ENCODE assay signal across 10 cellular contexts in genomic region chr9:118529210-118529609, GRCh38.
DNase-seq lines count a peak whose midpoint lies in the region; ATAC-seq and TF ChIP-seq lines count a peak whose summit lies in the region.
"Had no signal": no experiment of that assay in that cellular context is flagged by ENCODE, and none has a peak within 500 bp of the region (broad histone marks: within the 10 kb centered on the region; RNA-seq: fewer than 3 reads in every experiment).

No MANE protein-coding gene starts in this region.

- H3K27me3 Mint-ChIP-seq in activated T-cell treated with anti-CD3 and anti-CD28 coated beads, Interleukin-2, amount 50 U/mL, for 4 hours (ENCODE audit: low read depth) = no peaks in the 10 kb centered on the region

- no peaks in the 10 kb centered on the region for H3K9me3 ChIP-seq in right cardiac atrium (ENCODE audit: control insufficient read depth, low read length)
- H3K9me3 ChIP-seq: colonic mucosa had no signal

- H3K4me1 Mint-ChIP-seq in activated T-cell treated with anti-CD3 and anti-CD28 coated beads, Interleukin-2, amount 50 U/mL, for 4 hours (ENCODE audit: low read depth) = no peaks in the 10 kb centered on the region

- no peak overlapping the region for H3K4me3 ChIP-seq in GM12865 (ENCODE audit: low read depth, low read length)
- H3K4me3 ChIP-seq in right cardiac atrium (ENCODE audit: low read length) = no peak overlapping the region
- H3K4me3 ChIP-seq: colonic mucosa had no signal

- ATAC-seq in GM21723 (IDR thresholded peaks at IDR 0.05; ENCODE audit: unreplicated experiment) = peak; percentile 51
- peak; percentile 84 to 98 for ATAC-seq in right cardiac atrium
- no peak for ATAC-seq in activated T-cell treated with anti-CD3 and anti-CD28 coated beads, Interleukin-2, amount 50 U/mL, for 4 hours

- peaks cover 4% of the 10 kb centered on the region for H3K4me1 ChIP-seq in right cardiac atrium (ENCODE audit: control insufficient read depth, insufficient read depth, low read length)
- H3K4me1 ChIP-seq: colonic mucosa had no signal

- DNase-seq in GM12865 (ENCODE audit: low read depth) = peak; percentile 3
- DNase-seq in M059J (ENCODE audit: low read depth) = peak; percentile 69
- DNase-seq in right cardiac atrium = no peak
- DNase-seq in GM19240 (ENCODE audit: insufficient read length, low spot score) = no peak
- no peak for DNase-seq in NCI-H2171 (lab: John Stamatoyannopoulos, UW)
- DNase-seq in activated T-cell treated with anti-CD3 and anti-CD28 coated beads, Interleukin-2, amount 50 U/mL, for 4 hours = no peak
- DNase-seq in NCI-H82 (lab: John Stamatoyannopoulos, UW) = no peak
- DNase-seq: colonic mucosa, DMS79 treated with DMSO at 0.1 percent for 48 hours had no signal

- 4% methylated on average over 3 of the region's 3 CpGs for WGBS in right cardiac atrium

- H3K27me3 ChIP-seq in right cardiac atrium (ENCODE audit: control insufficient read depth, insufficient read depth) = no peaks in the 10 kb centered on the region
- H3K27me3 ChIP-seq: colonic mucosa had no signal

- H3K36me3 Mint-ChIP-seq in activated T-cell treated with anti-CD3 and anti-CD28 coated beads, Interleukin-2, amount 50 U/mL, for 4 hours (ENCODE audit: insufficient read depth) = no peaks in the 10 kb centered on the region

- TF ChIP-seq CTCF in GM12865 (IDR thresholded peaks at IDR 0.05; ENCODE audit: insufficient read depth, low read depth, low read length, missing control alignments) = no peak

- H3K9me3 Mint-ChIP-seq in activated T-cell treated with anti-CD3 and anti-CD28 coated beads, Interleukin-2, amount 50 U/mL, for 4 hours = peaks cover 3% of the 10 kb centered on the region

- intact Hi-C loops in right cardiac atrium (cut with DNase I) = no loop called here

- no peak overlapping the region for H3K4me3 Mint-ChIP-seq in activated T-cell treated with anti-CD3 and anti-CD28 coated beads, Interleukin-2, amount 50 U/mL, for 4 hours

- no peak overlapping the region for H3K27ac ChIP-seq in right cardiac atrium (ENCODE audit: low read length)
- H3K27ac ChIP-seq: colonic mucosa had no signal

Comparison
In these comparisons a context has a peak if more than half of its experiments do, and no peak if none do; other contexts are left out.
1. DNase-seq: peak in GM12865 (single experiment) and M059J (single experiment); none in right cardiac atrium (0 of 3), GM19240 (single experiment), NCI-H2171 (single experiment), activated T-cell treated with anti-CD3 and anti-CD28 coated beads, Interleukin-2, amount 50 U/mL, for 4 hours (single experiment) and NCI-H82 (single experiment).
2. ATAC-seq: peak in GM21723 (single experiment) and right cardiac atrium (2 of 2); none in activated T-cell treated with anti-CD3 and anti-CD28 coated beads, Interleukin-2, amount 50 U/mL, for 4 hours (0 of 2).